ENCODE assay signal across 21 cellular contexts in genomic region chr7:134850048-134850447, GRCh38.
DNase-seq lines count a peak whose midpoint lies in the region; ATAC-seq, FAIRE-seq and TF ChIP-seq lines count a peak whose summit lies in the region.
"Had no signal": no experiment of that assay in that cellular context is flagged by ENCODE, and none has a peak within 500 bp of the region (broad histone marks: within the 10 kb centered on the region; RNA-seq: fewer than 3 reads in every experiment).

No MANE protein-coding gene starts in this region.

- H3F3A ChIP-seq in GM23248 (ENCODE audit: insufficient read depth), result peaks cover 70% of the 10 kb centered on the region

- H3K4me2 ChIP-seq in GM23248 (ENCODE audit: unreplicated experiment), result no peak overlapping the region
- H3K4me2 ChIP-seq in astrocyte (ENCODE audit: low read length), result no peak overlapping the region

- ATAC-seq in stimulated activated naive B cell treated with anti-CD40 and anti-IgM and Interleukin-4, amounts not matched to agents 10 μg/mL and 1 μg/mL and 100 μg/mL, for 72 hours (replicated peaks), result no peak
- no peak for ATAC-seq in GM21786 (IDR thresholded peaks at IDR 0.05; ENCODE audit: unreplicated experiment)
- ATAC-seq: left cardiac atrium; natural killer cell treated with Interleukin-12 subunit alpha and Interleukin-12 subunit beta and Interleukin-15 and Interleukin-18, amount 100 ng/mL, for 72 hours had no signal

- peaks cover 2% of the 10 kb centered on the region for H3K4me1 ChIP-seq in GM23248 (ENCODE audit: insufficient read depth)
- peaks cover 9% of the 10 kb centered on the region for H3K4me1 ChIP-seq in astrocyte (ENCODE audit: insufficient read depth, low read length)

- H3K79me2 ChIP-seq in GM23248 (ENCODE audit: insufficient read depth), result peaks cover 99% of the 10 kb centered on the region
- H3K79me2 ChIP-seq in astrocyte (ENCODE audit: insufficient read depth, low read length), result peaks cover 97% of the 10 kb centered on the region

- peak overlapping the region; percentile 9; the same call in 1 of the 2 replicates for H3K27ac ChIP-seq in GM23248
- no peak overlapping the region for H3K27ac ChIP-seq in astrocyte (ENCODE audit: low read depth, low read length)
- H3K27ac ChIP-seq: cardiac muscle cell had no signal

- H3K36me3 ChIP-seq in GM23248 (ENCODE audit: low read depth), result peaks cover 60% of the 10 kb centered on the region
- H3K36me3 ChIP-seq in astrocyte (ENCODE audit: insufficient read depth, low read length), result peaks cover 60% of the 10 kb centered on the region

- H4K20me1 ChIP-seq in GM23248 (ENCODE audit: insufficient read depth) (peaks cover 13% of the 10 kb centered on the region), astrocyte (ENCODE audit: insufficient read depth, low read length) (peaks cover 91% of the 10 kb centered on the region)

- peaks cover 34% of the 10 kb centered on the region for H3K36me3 Mint-ChIP-seq in astrocyte (ENCODE audit: low read depth, unreplicated experiment)
- peaks cover 0 to 3% of the 10 kb centered on the region in 2 donors for H3K36me3 Mint-ChIP-seq in stimulated activated naive B cell treated with anti-CD40 and anti-IgM and Interleukin-4, amounts not matched to agents 10 μg/mL and 1 μg/mL and 100 μg/mL, for 72 hours
- peaks cover 4% of the 10 kb centered on the region for H3K36me3 Mint-ChIP-seq in activated naive CD4-positive, alpha-beta T cell treated with anti-CD3 and anti-CD28 coated beads for 36 hours (ENCODE audit: low read depth)
- H3K36me3 Mint-ChIP-seq: natural killer cell treated with Interleukin-12 subunit alpha and Interleukin-12 subunit beta and Interleukin-15 and Interleukin-18, amount 100 ng/mL, for 72 hours had no signal

- no peaks in the 10 kb centered on the region for H3K9me3 ChIP-seq in GM23248 (ENCODE audit: low read depth)
- H3K9me3 ChIP-seq in astrocyte (ENCODE audit: insufficient read depth, low read depth, low read length), result no peaks in the 10 kb centered on the region

- no peak for TF ChIP-seq CTCF in astrocyte (IDR thresholded peaks at IDR 0.05; ENCODE audit: insufficient read depth, low read depth, low read length)

- H3K4me3 ChIP-seq in GM23248 (no peak overlapping the region), astrocyte (ENCODE audit: insufficient read depth, low read depth, low read length) (no peak overlapping the region)
- H3K4me3 ChIP-seq: cardiac muscle cell had no signal

- no peak for FAIRE-seq in astrocyte (lab: Jason Lieb, UNC)

- H3K4me3 Mint-ChIP-seq in astrocyte (ENCODE audit: unreplicated experiment), result no peak overlapping the region
- no peak overlapping the region for H3K4me3 Mint-ChIP-seq in stimulated activated naive B cell treated with anti-CD40 and anti-IgM and Interleukin-4, amounts not matched to agents 10 μg/mL and 1 μg/mL and 100 μg/mL, for 72 hours
- no peak overlapping the region for H3K4me3 Mint-ChIP-seq in activated naive CD4-positive, alpha-beta T cell treated with anti-CD3 and anti-CD28 coated beads for 36 hours
- H3K4me3 Mint-ChIP-seq: activated B cell treated with CpG ODN at 0.5 μM for 24 hours; CD4-positive, alpha-beta T cell; natural killer cell treated with Interleukin-12 subunit alpha and Interleukin-12 subunit beta and Interleukin-15 and Interleukin-18, amount 100 ng/mL, for 72 hours had no signal

- peaks cover 69% of the 10 kb centered on the region for H3K4me1 Mint-ChIP-seq in astrocyte (ENCODE audit: low read depth, unreplicated experiment)
- H3K4me1 Mint-ChIP-seq in stimulated activated naive B cell treated with anti-CD40 and anti-IgM and Interleukin-4, amounts not matched to agents 10 μg/mL and 1 μg/mL and 100 μg/mL, for 72 hours, result peaks cover 8% of the 10 kb centered on the region in 2 donors
- peaks cover 32% of the 10 kb centered on the region for H3K4me1 Mint-ChIP-seq in activated naive CD4-positive, alpha-beta T cell treated with anti-CD3 and anti-CD28 coated beads for 36 hours (ENCODE audit: low read depth)

- H3K27me3 ChIP-seq in GM23248 (replicated peaks; ENCODE audit: insufficient read depth), result no peaks in the 10 kb centered on the region
- H3K27me3 ChIP-seq in astrocyte (ENCODE audit: insufficient read depth, low read length), result no peaks in the 10 kb centered on the region
- H3K27me3 ChIP-seq: cardiac muscle cell had no signal

- in situ Hi-C loops in GM23248 (cut with MboI), result no loop called here

- peak overlapping the region; percentile 43 for H3K27ac Mint-ChIP-seq in astrocyte (ENCODE audit: unreplicated experiment)
- H3K27ac Mint-ChIP-seq in stimulated activated naive B cell treated with anti-CD40 and anti-IgM and Interleukin-4, amounts not matched to agents 10 μg/mL and 1 μg/mL and 100 μg/mL, for 72 hours, result no peak overlapping the region
- H3K27ac Mint-ChIP-seq in activated naive CD4-positive, alpha-beta T cell treated with anti-CD3 and anti-CD28 coated beads for 36 hours, result no peak overlapping the region
- H3K27ac Mint-ChIP-seq: activated B cell treated with CpG ODN at 0.5 μM for 24 hours; CD4-positive, alpha-beta T cell; natural killer cell treated with Interleukin-12 subunit alpha and Interleukin-12 subunit beta and Interleukin-15 and Interleukin-18, amount 100 ng/mL, for 72 hours had no signal

- DNase-seq in GM23248 (no peak), astrocyte (ENCODE audit: low read depth) (no peak), foreskin melanocyte (peak; percentile 49), renal cortical epithelial cell (ENCODE audit: low read depth) (peak; percentile 51), cortex of kidney (lab: John Stamatoyannopoulos, UW) (no peak)
- DNase-seq in stimulated activated naive B cell treated with anti-CD40 and anti-IgM and Interleukin-4, amounts not matched to agents 10 μg/mL and 1 μg/mL and 100 μg/mL, for 72 hours, result no peak
- no peak for DNase-seq in activated naive CD4-positive, alpha-beta T cell treated with anti-CD3 and anti-CD28 coated beads for 36 hours
- DNase-seq: activated B cell treated with CpG ODN at 0.5 μM for 24 hours; activated CD4-positive, alpha-beta T cell treated with anti-CD3 and anti-CD28 coated beads, Interleukin-2, amount 50 U/mL, for 48 hours; activated effector memory CD4-positive, alpha-beta T cell treated with anti-CD3 and anti-CD28 coated beads, Interleukin-2, amount 50 U/mL, for 16 hours; CD4-positive, alpha-beta T cell; erythroblast; GF-D8; left cardiac atrium; NCI-H1092 treated with DMSO at 0.1 percent for 48 hours; NCI-H2029 treated with DMSO at 0.1 percent for 48 hours; NCI-H446 treated with DMSO at 0.1 percent for 48 hours; T1000 had no signal

- no peak overlapping the region for H2AFZ ChIP-seq in GM23248
- no peak overlapping the region for H2AFZ ChIP-seq in astrocyte (ENCODE audit: low read depth, low read length)

- 48 to 56% methylated on average over 2 of the region's 2 CpGs for WGBS in GM23248 (ENCODE audit: low coverage in 1 of 2, low lambda C conversion rate in 2 of 2, missing lambda C conversion rate in 2 of 2), 2 experiments

- intact Hi-C loops in activated naive CD4-positive, alpha-beta T cell treated with anti-CD3 and anti-CD28 coated beads for 36 hours (cut with micrococcal nuclease), result no loop called here

- H3K9ac ChIP-seq in GM23248 (no peak overlapping the region), astrocyte (ENCODE audit: low read length) (no peak overlapping the region)

- H3K9me3 Mint-ChIP-seq in astrocyte (ENCODE audit: unreplicated experiment), result no peaks in the 10 kb centered on the region
- peaks cover 5% of the 10 kb centered on the region in 2 donors for H3K9me3 Mint-ChIP-seq in stimulated activated naive B cell treated with anti-CD40 and anti-IgM and Interleukin-4, amounts not matched to agents 10 μg/mL and 1 μg/mL and 100 μg/mL, for 72 hours
- H3K9me3 Mint-ChIP-seq in activated naive CD4-positive, alpha-beta T cell treated with anti-CD3 and anti-CD28 coated beads for 36 hours, result peaks cover 2% of the 10 kb centered on the region
- H3K9me3 Mint-ChIP-seq: natural killer cell treated with Interleukin-12 subunit alpha and Interleukin-12 subunit beta and Interleukin-15 and Interleukin-18, amount 100 ng/mL, for 72 hours had no signal

- CTCF ChIA-PET in activated naive CD4-positive, alpha-beta T cell treated with anti-CD3 and anti-CD28 coated beads for 36 hours (lab: Charles Lee), result no interaction called here

- H3K9me2 ChIP-seq in GM23248 (ENCODE audit: insufficient read depth), result no peaks in the 10 kb centered on the region

- H3K27me3 Mint-ChIP-seq in astrocyte (ENCODE audit: low read depth, unreplicated experiment), result no peaks in the 10 kb centered on the region
- no peaks in the 10 kb centered on the region for H3K27me3 Mint-ChIP-seq in stimulated activated naive B cell treated with anti-CD40 and anti-IgM and Interleukin-4, amounts not matched to agents 10 μg/mL and 1 μg/mL and 100 μg/mL, for 72 hours
- no peaks in the 10 kb centered on the region for H3K27me3 Mint-ChIP-seq in activated naive CD4-positive, alpha-beta T cell treated with anti-CD3 and anti-CD28 coated beads for 36 hours (ENCODE audit: low read depth)
- H3K27me3 Mint-ChIP-seq: CD4-positive, alpha-beta T cell had no signal

Comparison
In these comparisons a context has a peak if more than half of its experiments do, and no peak if none do; other contexts are left out.
1. DNase-seq: peak in foreskin melanocyte (single experiment) and renal cortical epithelial cell (single experiment); none in GM23248 (single experiment), astrocyte (single experiment), stimulated activated naive B cell treated with anti-CD40 and anti-IgM and Interleukin-4, amounts not matched to agents 10 μg/mL and 1 μg/mL and 100 μg/mL, for 72 hours (single experiment), cortex of kidney (single experiment) and activated naive CD4-positive, alpha-beta T cell treated with anti-CD3 and anti-CD28 coated beads for 36 hours (single experiment).